Comparison of ENCODE assay signal across 1 cellular context in the genomic region with DNA sequence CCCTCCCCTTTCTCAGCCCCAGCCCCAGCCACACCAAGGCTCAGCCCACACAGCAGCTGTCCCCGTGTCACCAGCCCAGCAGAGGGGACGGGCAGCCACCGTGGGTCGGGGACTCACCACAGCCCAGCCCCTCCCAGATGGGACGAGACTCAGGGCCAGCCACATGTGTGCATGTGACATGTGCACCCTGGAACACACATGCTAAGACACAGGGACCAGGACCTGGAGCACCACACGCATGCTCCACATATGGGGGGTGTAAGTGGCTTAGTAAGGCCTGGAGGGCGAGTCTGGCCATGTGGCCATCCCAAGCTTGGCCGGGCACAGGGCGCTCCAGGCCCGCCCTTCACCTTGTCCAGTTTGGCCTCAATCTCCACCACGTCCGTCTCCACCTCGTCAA.
TF ChIP-seq lines count a peak whose summit lies in the region.

No MANE protein-coding gene starts in this region.

TF ChIP-seq in SK-N-SH treated with all-trans-retinoic acid at 6 μM for 48 hours, 23 proteins besides CTCF, POLR2A, EP300 and RAD21 (continued from another document):
- TF ChIP-seq BACH2 (CRISPR knock-in tag; IDR thresholded peaks at IDR 0.05; ENCODE audit: borderline replicate concordance) (no peak), RARB (CRISPR knock-in tag; IDR thresholded peaks at IDR 0.05) (no peak), GLIS3 (CRISPR knock-in tag; IDR thresholded peaks at IDR 0.05) (no peak)
